11 cellular contexts compared by ENCODE assay signal in genomic region chr12:89383235-89384049, GRCh38. TPM values are rescaled to one million over a fixed set of nuclear protein-coding genes. Genes with fewer than 3 reads are reported as not detected.
A peak's percentile ranks its signal among the peaks of the same experiment; 100 is the strongest.
DNase-seq lines count a peak whose midpoint lies in the region; ATAC-seq and TF ChIP-seq lines count a peak whose summit lies in the region.
"Had no signal": no experiment of that assay in that cellular context is flagged by ENCODE, and none has a peak within 500 bp of the region (broad histone marks: within the 10 kb centered on the region; RNA-seq: fewer than 3 reads in every experiment).

No MANE protein-coding gene starts in this region.

- peak overlapping the region; percentile 56 for H3K27ac ChIP-seq in PC-3 (ENCODE audit: low read length)

- H3K27ac Mint-ChIP-seq in CD14-positive monocyte: peak overlapping the region; percentile 71 to 89 (median 83)
- H3K27ac Mint-ChIP-seq in osteocyte (ENCODE audit: unreplicated experiment): peak overlapping the region; percentile 87
- H3K27ac Mint-ChIP-seq: activated CD4-positive, alpha-beta memory T cell treated with anti-CD3 and anti-CD28 coated beads, Interleukin-2, amount 10 ng/mL, durations not matched to agents 7 days and 5 days; memory B cell had no signal

- no peaks in the 10 kb centered on the region for H4K20me1 ChIP-seq in PC-3 (ENCODE audit: low read length)

- peak overlapping the region in 1 of 2 donors; percentile 35 for H3K4me3 Mint-ChIP-seq in CD14-positive monocyte
- peak overlapping the region; percentile 22 for H3K4me3 Mint-ChIP-seq in osteocyte (ENCODE audit: unreplicated experiment)
- H3K4me3 Mint-ChIP-seq: activated CD4-positive, alpha-beta memory T cell treated with anti-CD3 and anti-CD28 coated beads, Interleukin-2, amount 10 ng/mL, durations not matched to agents 7 days and 5 days; memory B cell had no signal

- H3K9me3 Mint-ChIP-seq in CD14-positive monocyte (peaks cover 0 to 2% (median 0%) of the 10 kb centered on the region in 7 donors), osteocyte (ENCODE audit: unreplicated experiment) (no peaks in the 10 kb centered on the region)
- H3K9me3 Mint-ChIP-seq: activated CD4-positive, alpha-beta memory T cell treated with anti-CD3 and anti-CD28 coated beads, Interleukin-2, amount 10 ng/mL, durations not matched to agents 7 days and 5 days; memory B cell had no signal

- DNase-seq in CD14-positive monocyte (ENCODE audit: low spot score) (no peak), PC-3 (no peak), fibroblast of peridontal ligament (ENCODE audit: extremely low read depth) (peak; percentile 87), osteocyte (ENCODE audit: extremely low spot score, unreplicated experiment) (no peak), NCI-H2107 (lab: John Stamatoyannopoulos, UW) (no peak), T-helper 1 cell (no peak), NCI-H524 (lab: John Stamatoyannopoulos, UW) (no peak)
- DNase-seq: activated CD4-positive, alpha-beta memory T cell treated with anti-CD3 and anti-CD28 coated beads, Interleukin-2, amount 10 ng/mL, durations not matched to agents 7 days and 5 days; DMS 273 treated with DMSO at 0.1 percent for 48 hours had no signal

- H2AFZ ChIP-seq in PC-3 (ENCODE audit: low read length): peak overlapping the region; percentile 37

- H3K27me3 Mint-ChIP-seq in CD14-positive monocyte (ENCODE audit: low read depth in 3 of 3) (peaks cover 0 to 6% (median 2%) of the 10 kb centered on the region in 3 donors), osteocyte (ENCODE audit: unreplicated experiment) (no peaks in the 10 kb centered on the region)
- H3K27me3 Mint-ChIP-seq: activated CD4-positive, alpha-beta memory T cell treated with anti-CD3 and anti-CD28 coated beads, Interleukin-2, amount 10 ng/mL, durations not matched to agents 7 days and 5 days; memory B cell had no signal

- H3K4me3 ChIP-seq in PC-3 (ENCODE audit: low read length): no peak overlapping the region

- POLR2A ChIA-PET in PC-3 (lab: Charles Lee; ENCODE audit: unreplicated experiment): no interaction called here

- peaks cover 43% of the 10 kb centered on the region for H3K4me1 Mint-ChIP-seq in CD14-positive monocyte
- peaks cover 36% of the 10 kb centered on the region for H3K4me1 Mint-ChIP-seq in osteocyte (ENCODE audit: unreplicated experiment)
- H3K4me1 Mint-ChIP-seq: memory B cell had no signal

- CTCF ChIA-PET in PC-3 (lab: Charles Lee): interaction anchor here (0.6 kb wide), 1 partner anchor 13 kb away, joined by 8 read pairs; no protein-coding TSS in a partner anchor

- TF ChIP-seq CTCF in CD14-positive monocyte (IDR thresholded peaks at IDR 0.05) (no peak), PC-3 (conservative IDR thresholded peaks at IDR 0.05; ENCODE audit: low read depth, low read length) (no peak), osteocyte (IDR thresholded peaks at IDR 0.05) (no peak)

- no peak overlapping the region for H3K9ac ChIP-seq in PC-3 (ENCODE audit: low read length)

- BruUV-seq in PC-3 (replicated peaks; lab: Mats Ljungman, UMichigan): no TSS peak

- no peaks in the 10 kb centered on the region for H3K9me2 ChIP-seq in PC-3 (replicated peaks; ENCODE audit: low read length)

- H3K27me3 ChIP-seq in PC-3 (ENCODE audit: low read length): no peaks in the 10 kb centered on the region

- no peak for ATAC-seq in PC-3
- ATAC-seq in GM19023 (IDR thresholded peaks at IDR 0.05; ENCODE audit: unreplicated experiment): no peak

- no peaks in the 10 kb centered on the region for H3F3A ChIP-seq in PC-3 (ENCODE audit: low read length, unreplicated experiment)

- peaks cover 30% of the 10 kb centered on the region for H3K4me1 ChIP-seq in PC-3 (ENCODE audit: insufficient read depth, low read length)

- no peaks in the 10 kb centered on the region for H3K36me3 Mint-ChIP-seq in CD14-positive monocyte
- no peaks in the 10 kb centered on the region for H3K36me3 Mint-ChIP-seq in osteocyte (ENCODE audit: unreplicated experiment)
- H3K36me3 Mint-ChIP-seq: memory B cell had no signal

- H3K4me2 ChIP-seq in PC-3 (ENCODE audit: low read length): no peak overlapping the region

- H3K36me3 ChIP-seq in PC-3 (ENCODE audit: low read depth, low read length): no peaks in the 10 kb centered on the region

- H3K9me3 ChIP-seq in PC-3 (ENCODE audit: low read length): no peaks in the 10 kb centered on the region

- intact Hi-C loops in CD14-positive monocyte (cut with micrococcal nuclease): no loop called here
- intact Hi-C loops in PC-3 (cut with micrococcal nuclease): no loop called here

- H3K79me2 ChIP-seq in PC-3 (ENCODE audit: low read length): no peaks in the 10 kb centered on the region

RNA-seq across cellular contexts. Expression of gene DUSP6, which starts 31.1 kb away (rescaled TPM):
- 100 to 1,000 TPM; 653 to 880 TPM for polyA plus RNA-seq in CD14-positive monocyte
- total RNA-seq in PC-3 (2014; rRNA removed): 184 and 244 TPM in 2 replicates
- total RNA-seq in osteocyte: 30.2 and 55.1 TPM in 2 replicates
